ENCODE assay signal across 1 cellular context in genomic region chr10:7473474-7473873, GRCh38.
TF ChIP-seq lines count a peak whose summit lies in the region.

No MANE protein-coding gene starts in this region.

TF ChIP-seq in GM12878, 131 proteins besides CTCF, POLR2A, EP300 and RAD21 (continued from another document):
- TF ChIP-seq MLLT1 (IDR thresholded peaks at IDR 0.05) (no peak), ZNF274 (IDR thresholded peaks at IDR 0.05; ENCODE audit: insufficient read depth, insufficient read length) (no peak), CEBPB (IDR thresholded peaks at IDR 0.05; ENCODE audit: borderline replicate concordance in 1 of 2, low read depth in 2 of 2, low read length in 2 of 2) (no peak)
